In the genomic region with DNA sequence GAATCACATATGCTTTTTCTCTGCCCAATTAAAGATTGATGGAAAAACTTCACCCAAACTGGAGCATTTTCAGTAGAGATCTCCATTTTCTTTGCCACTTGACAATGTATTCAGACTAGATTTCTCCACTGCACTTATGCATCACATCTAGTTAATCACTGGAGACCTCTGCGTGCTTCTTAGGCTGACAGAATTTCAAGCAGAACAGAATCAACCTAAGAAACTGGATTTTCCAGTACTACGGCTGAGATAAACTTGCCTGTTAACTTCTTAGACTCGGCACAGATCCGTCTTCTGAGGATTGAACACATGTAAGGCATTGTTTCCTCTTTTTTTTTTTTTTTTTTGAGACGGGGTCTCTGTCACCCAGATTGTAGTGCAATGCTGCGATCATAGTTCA, we compare ENCODE assay signal across 23 cellular contexts.
"Had no signal": no experiment of that assay in that cellular context is flagged by ENCODE, and none has a peak within 500 bp of the region (broad histone marks: within the 10 kb centered on the region; RNA-seq: fewer than 3 reads in every experiment).

No MANE protein-coding gene starts in this region.

- H3K4me3 Mint-ChIP-seq: naive thymus-derived CD4-positive, alpha-beta T cell; natural killer cell treated with Interleukin-12 subunit alpha and Interleukin-12 subunit beta and Interleukin-15 and Interleukin-18, amount 100 ng/mL, for 72 hours; stimulated activated memory B cell treated with anti-CD40 and anti-IgM and Interleukin-4, amounts not matched to agents 10 μg/mL and 1 μg/mL and 100 μg/mL, for 72 hours; stimulated activated naive CD8-positive, alpha-beta T cell treated with anti-CD3 and anti-CD28 coated beads, Interleukin-15, amount 100 ng/mL, for 72 hours had no signal

- H3K4me1 ChIP-seq: right lobe of liver, uterus had no signal

- H3K9me3 Mint-ChIP-seq: naive thymus-derived CD4-positive, alpha-beta T cell; natural killer cell treated with Interleukin-12 subunit alpha and Interleukin-12 subunit beta and Interleukin-15 and Interleukin-18, amount 100 ng/mL, for 72 hours; stimulated activated memory B cell treated with anti-CD40 and anti-IgM and Interleukin-4, amounts not matched to agents 10 μg/mL and 1 μg/mL and 100 μg/mL, for 72 hours; stimulated activated naive CD8-positive, alpha-beta T cell treated with anti-CD3 and anti-CD28 coated beads, Interleukin-15, amount 100 ng/mL, for 72 hours had no signal

- H3K36me3 ChIP-seq: left ventricle myocardium inferior, ovary, right atrium auricular region, right lobe of liver, transverse colon, uterus had no signal

- H3K27ac ChIP-seq: left ventricle myocardium inferior, ovary, right atrium auricular region, right lobe of liver, transverse colon, uterus had no signal

- H3K27me3 ChIP-seq: ovary, right atrium auricular region, right lobe of liver, transverse colon, uterus had no signal

- H3K9me3 ChIP-seq: left ventricle myocardium inferior, mucosa of descending colon, ovary, right atrium auricular region, right lobe of liver, transverse colon, uterus had no signal

- H3K27me3 Mint-ChIP-seq: progenitor cell of endocrine pancreas; stimulated activated memory B cell treated with anti-CD40 and anti-IgM and Interleukin-4, amounts not matched to agents 10 μg/mL and 1 μg/mL and 100 μg/mL, for 72 hours had no signal

- H3K27ac Mint-ChIP-seq: naive thymus-derived CD4-positive, alpha-beta T cell; natural killer cell treated with Interleukin-12 subunit alpha and Interleukin-12 subunit beta and Interleukin-15 and Interleukin-18, amount 100 ng/mL, for 72 hours; progenitor cell of endocrine pancreas; stimulated activated memory B cell treated with anti-CD40 and anti-IgM and Interleukin-4, amounts not matched to agents 10 μg/mL and 1 μg/mL and 100 μg/mL, for 72 hours; stimulated activated naive CD8-positive, alpha-beta T cell treated with anti-CD3 and anti-CD28 coated beads, Interleukin-15, amount 100 ng/mL, for 72 hours had no signal

- ATAC-seq: mucosa of descending colon; naive thymus-derived CD4-positive, alpha-beta T cell; natural killer cell treated with Interleukin-12 subunit alpha and Interleukin-12 subunit beta and Interleukin-15 and Interleukin-18, amount 100 ng/mL, for 72 hours; right lobe of liver; stimulated activated memory B cell treated with anti-CD40 and anti-IgM and Interleukin-4, amounts not matched to agents 10 μg/mL and 1 μg/mL and 100 μg/mL, for 72 hours; stimulated activated naive CD8-positive, alpha-beta T cell treated with anti-CD3 and anti-CD28 coated beads, Interleukin-15, amount 100 ng/mL, for 72 hours had no signal

- H3K36me3 Mint-ChIP-seq: naive thymus-derived CD4-positive, alpha-beta T cell; natural killer cell treated with Interleukin-12 subunit alpha and Interleukin-12 subunit beta and Interleukin-15 and Interleukin-18, amount 100 ng/mL, for 72 hours; stimulated activated memory B cell treated with anti-CD40 and anti-IgM and Interleukin-4, amounts not matched to agents 10 μg/mL and 1 μg/mL and 100 μg/mL, for 72 hours had no signal

- DNase-seq: islet precursor cell; left ventricle myocardium inferior; mesendoderm; midbrain; mucosa of descending colon; naive thymus-derived CD4-positive, alpha-beta T cell; ovary; right lobe of liver; stimulated activated CD4-positive, alpha-beta T cell treated with anti-CD3 and anti-CD28 coated beads, Interleukin-1b, Interleukin-23, amount 100 ng/mL, for 48 hours; stimulated activated CD4-positive, alpha-beta T cell treated with anti-CD3 and anti-CD28 coated beads, Interleukin-2, amount 100 ng/mL, for 48 hours; stimulated activated CD4-positive, alpha-beta T cell treated with anti-CD3 and anti-CD28 coated beads, Interleukin-4, amount 100 ng/mL, for 4 hours; stimulated activated CD8-positive, alpha-beta memory T cell treated with anti-CD3 and anti-CD28 coated beads, Interleukin-4, amount 100 ng/mL, for 48 hours; stimulated activated naive CD4-positive, alpha-beta T cell treated with Interleukin-2 at 50 U/mL for 16 hours; stimulated activated naive CD8-positive, alpha-beta T cell treated with anti-CD3 and anti-CD28 coated beads, Interleukin-15, amount 100 ng/mL, for 72 hours; substantia nigra; transverse colon; uterus had no signal

- H3K4me3 ChIP-seq: left ventricle myocardium inferior, lung, mucosa of descending colon, ovary, right atrium auricular region, right lobe of liver, smooth muscle cell, transverse colon, uterus had no signal
